In the genomic region with DNA sequence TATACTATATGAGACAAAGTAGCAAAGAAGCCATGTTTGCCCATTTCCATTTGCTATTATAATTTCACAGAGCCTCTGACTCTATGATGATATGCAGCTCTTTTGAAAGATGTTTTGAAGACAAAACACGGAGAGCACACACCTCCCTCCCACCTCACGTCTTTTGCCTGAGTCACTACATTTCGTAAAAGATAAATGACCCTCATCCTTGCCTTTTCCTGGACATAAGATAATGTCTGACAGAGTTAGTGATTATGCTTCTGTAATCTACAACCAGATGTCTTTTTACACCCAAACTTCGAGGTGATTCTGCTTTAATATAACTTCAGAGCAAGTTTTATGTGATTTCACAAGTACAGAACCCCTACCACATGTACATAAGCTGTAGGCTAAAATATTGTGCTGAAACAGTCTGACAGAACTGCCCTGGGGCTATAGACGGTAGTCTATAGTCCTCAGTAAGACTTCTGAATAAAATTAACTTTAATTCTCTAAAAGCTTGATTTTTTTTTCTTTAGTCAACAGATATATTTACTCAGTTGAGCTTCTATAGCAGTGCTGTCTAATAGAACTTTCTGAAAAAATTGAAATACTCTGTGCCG, we compare ENCODE assay signal across 22 cellular contexts.
A peak's percentile ranks its signal among the peaks of the same experiment; 100 is the strongest.
DNase-seq lines count a peak whose midpoint lies in the region; ATAC-seq and TF ChIP-seq lines count a peak whose summit lies in the region.
"Had no signal": no experiment of that assay in that cellular context is flagged by ENCODE, and none has a peak within 500 bp of the region (broad histone marks: within the 10 kb centered on the region; RNA-seq: fewer than 3 reads in every experiment).

No MANE protein-coding gene starts in this region.

- peaks cover 6% of the 10 kb centered on the region for H3K4me1 Mint-ChIP-seq in MCF 10A (ENCODE audit: insufficient read depth, unreplicated experiment)
- H3K4me1 Mint-ChIP-seq in activated T-helper 2 cell treated with anti-CD3 and anti-CD28 coated beads, Interferon-gamma antibody, Interleukin-2, Interleukin-4, amounts not matched to agents 10 μg/mL and 5 μg/mL and 100 μg/mL, durations not matched to agents 14 hours and 24 hours and 36 hours (ENCODE audit: low read depth) = peaks cover 22% of the 10 kb centered on the region

- H3K4me3 Mint-ChIP-seq in MCF 10A (ENCODE audit: unreplicated experiment) = no peak overlapping the region
- no peak overlapping the region for H3K4me3 Mint-ChIP-seq in activated T-helper 2 cell treated with anti-CD3 and anti-CD28 coated beads, Interferon-gamma antibody, Interleukin-2, Interleukin-4, amounts not matched to agents 10 μg/mL and 5 μg/mL and 100 μg/mL, durations not matched to agents 14 hours and 24 hours and 36 hours (ENCODE audit: low read depth)
- H3K4me3 Mint-ChIP-seq: activated CD4-positive, alpha-beta T cell treated with anti-CD3 and anti-CD28 coated beads, Interleukin-2, amount 10 ng/mL, durations not matched to agents 7 days and 5 days; activated naive CD4-positive, alpha-beta T cell treated with anti-CD3 and anti-CD28 coated beads, Interleukin-2, amount 50 U/mL, for 24 hours; CD4-positive, alpha-beta T cell; naive B cell; stimulated activated naive CD8-positive, alpha-beta T cell treated with anti-CD3 and anti-CD28 coated beads, Interleukin-15, Interleukin-2, amounts not matched to agents 100 ng/mL and 50 ng/mL, for 24 hours had no signal

- DNase-seq in MCF 10A (ENCODE audit: unreplicated experiment) (peak; percentile 55), breast epithelium (ENCODE audit: low spot score in 2 of 2) (no peak), uterus (peak in 1 of 2 donors; percentile 61), OCI-M1 (lab: John Stamatoyannopoulos, UW) (no peak), globus pallidus (ENCODE audit: low spot score) (no peak), NCI-H2081 treated with DMSO at 0.1 percent for 48 hours (lab: John Stamatoyannopoulos, UW) (no peak)
- DNase-seq in activated T-helper 2 cell treated with anti-CD3 and anti-CD28 coated beads, Interferon-gamma antibody, Interleukin-2, Interleukin-4, amounts not matched to agents 10 μg/mL and 5 μg/mL and 100 μg/mL, durations not matched to agents 14 hours and 24 hours and 36 hours (ENCODE audit: low spot score) = no peak
- DNase-seq: 8988T; activated CD4-positive, alpha-beta T cell treated with anti-CD3 and anti-CD28 coated beads, Interleukin-2, amount 10 ng/mL, durations not matched to agents 7 days and 5 days; activated T-cell treated with anti-CD3 and anti-CD28 coated beads for 4 hours; caudate nucleus; CD4-positive, alpha-beta T cell; DMS53; Kasumi-1; naive B cell; NCI-H1436; NCI-H446; T1000; upper lobe of right lung had no signal

- H3K9me3 ChIP-seq in breast epithelium = no peaks in the 10 kb centered on the region
- H3K9me3 ChIP-seq in gastroesophageal sphincter = no peaks in the 10 kb centered on the region
- H3K9me3 ChIP-seq in uterus = no peaks in the 10 kb centered on the region
- H3K9me3 ChIP-seq: upper lobe of right lung had no signal

- TF ChIP-seq POLR2A in breast epithelium (IDR thresholded peaks at IDR 0.05) = no peak
- TF ChIP-seq POLR2A in gastroesophageal sphincter (IDR thresholded peaks at IDR 0.05) = no peak
- no peak for TF ChIP-seq POLR2A in uterus (IDR thresholded peaks at IDR 0.05)

- no peak overlapping the region for H3K27ac Mint-ChIP-seq in MCF 10A (ENCODE audit: low read depth, unreplicated experiment)
- H3K27ac Mint-ChIP-seq in activated T-helper 2 cell treated with anti-CD3 and anti-CD28 coated beads, Interferon-gamma antibody, Interleukin-2, Interleukin-4, amounts not matched to agents 10 μg/mL and 5 μg/mL and 100 μg/mL, durations not matched to agents 14 hours and 24 hours and 36 hours = peak overlapping the region; percentile 7
- H3K27ac Mint-ChIP-seq: activated CD4-positive, alpha-beta T cell treated with anti-CD3 and anti-CD28 coated beads, Interleukin-2, amount 10 ng/mL, durations not matched to agents 7 days and 5 days; activated naive CD4-positive, alpha-beta T cell treated with anti-CD3 and anti-CD28 coated beads, Interleukin-2, amount 50 U/mL, for 24 hours; CD4-positive, alpha-beta T cell; naive B cell; stimulated activated naive CD8-positive, alpha-beta T cell treated with anti-CD3 and anti-CD28 coated beads, Interleukin-15, Interleukin-2, amounts not matched to agents 100 ng/mL and 50 ng/mL, for 24 hours had no signal

- no peak for TF ChIP-seq EP300 in gastroesophageal sphincter (IDR thresholded peaks at IDR 0.05)

- no peaks in the 10 kb centered on the region for H3K27me3 Mint-ChIP-seq in MCF 10A (ENCODE audit: insufficient read depth, unreplicated experiment)
- no peaks in the 10 kb centered on the region for H3K27me3 Mint-ChIP-seq in activated T-helper 2 cell treated with anti-CD3 and anti-CD28 coated beads, Interferon-gamma antibody, Interleukin-2, Interleukin-4, amounts not matched to agents 10 μg/mL and 5 μg/mL and 100 μg/mL, durations not matched to agents 14 hours and 24 hours and 36 hours (ENCODE audit: low read depth)
- H3K27me3 Mint-ChIP-seq: activated CD4-positive, alpha-beta T cell treated with anti-CD3 and anti-CD28 coated beads, Interleukin-2, amount 10 ng/mL, durations not matched to agents 7 days and 5 days; activated naive CD4-positive, alpha-beta T cell treated with anti-CD3 and anti-CD28 coated beads, Interleukin-2, amount 50 U/mL, for 24 hours; CD4-positive, alpha-beta T cell; naive B cell; stimulated activated naive CD8-positive, alpha-beta T cell treated with anti-CD3 and anti-CD28 coated beads, Interleukin-15, Interleukin-2, amounts not matched to agents 100 ng/mL and 50 ng/mL, for 24 hours had no signal

- H3K36me3 ChIP-seq in breast epithelium = no peaks in the 10 kb centered on the region
- H3K36me3 ChIP-seq in gastroesophageal sphincter = no peaks in the 10 kb centered on the region
- H3K36me3 ChIP-seq in uterus = no peaks in the 10 kb centered on the region
- H3K36me3 ChIP-seq: upper lobe of right lung had no signal

- H3K9me3 Mint-ChIP-seq in MCF 10A (ENCODE audit: unreplicated experiment) = no peaks in the 10 kb centered on the region
- no peaks in the 10 kb centered on the region for H3K9me3 Mint-ChIP-seq in activated T-helper 2 cell treated with anti-CD3 and anti-CD28 coated beads, Interferon-gamma antibody, Interleukin-2, Interleukin-4, amounts not matched to agents 10 μg/mL and 5 μg/mL and 100 μg/mL, durations not matched to agents 14 hours and 24 hours and 36 hours
- H3K9me3 Mint-ChIP-seq: activated naive CD4-positive, alpha-beta T cell treated with anti-CD3 and anti-CD28 coated beads, Interleukin-2, amount 50 U/mL, for 24 hours; CD4-positive, alpha-beta T cell; stimulated activated naive CD8-positive, alpha-beta T cell treated with anti-CD3 and anti-CD28 coated beads, Interleukin-15, Interleukin-2, amounts not matched to agents 100 ng/mL and 50 ng/mL, for 24 hours had no signal

- H3K27ac ChIP-seq in breast epithelium = no peak overlapping the region
- peak overlapping the region in 1 of 4 donors; percentile 31 for H3K27ac ChIP-seq in gastroesophageal sphincter
- peak overlapping the region; percentile 61 to 65 for H3K27ac ChIP-seq in uterus
- H3K27ac ChIP-seq: upper lobe of right lung had no signal

- POLR2A ChIA-PET in MCF 10A (lab: Yijun Ruan, JAX) = interaction anchor here (1.0 to 2.5 kb wide), 3 partner anchors 10 to 31 kb away, joined by 3 to 9 read pairs (median 7); no protein-coding TSS in a partner anchor

- H3K27me3 ChIP-seq in breast epithelium (no peaks in the 10 kb centered on the region), gastroesophageal sphincter (no peaks in the 10 kb centered on the region), uterus (no peaks in the 10 kb centered on the region)
- H3K27me3 ChIP-seq: upper lobe of right lung had no signal

- no TSS peak for BruUV-seq in MCF 10A (replicated peaks; lab: Mats Ljungman, UMichigan)

- intact Hi-C loops in MCF 10A (cut with micrococcal nuclease) = no loop called here
- intact Hi-C loops in breast epithelium (cut with DNase I; ENCODE audit: low total_unique reads) = no loop called here
- intact Hi-C loops in activated T-helper 2 cell treated with anti-CD3 and anti-CD28 coated beads, Interferon-gamma antibody, Interleukin-2, Interleukin-4, amounts not matched to agents 10 μg/mL and 5 μg/mL and 100 μg/mL, durations not matched to agents 14 hours and 24 hours and 36 hours (cut with micrococcal nuclease) = no loop called here
- intact Hi-C loops in uterus (cut with DNase I; ENCODE audit: low total_unique reads) = no loop called here

- 48 to 52% methylated on average over 5 to 6 of the region's 6 CpGs for WGBS in gastroesophageal sphincter (ENCODE audit: low coverage in 1 of 2), 2 donors

- TF ChIP-seq CTCF in MCF 10A (IDR thresholded peaks at IDR 0.05; ENCODE audit: unreplicated experiment) (no peak), breast epithelium (IDR thresholded peaks at IDR 0.05) (no peak), gastroesophageal sphincter (IDR thresholded peaks at IDR 0.05) (no peak), uterus (IDR thresholded peaks at IDR 0.05) (no peak)

- no peak overlapping the region for H3K4me3 ChIP-seq in breast epithelium
- H3K4me3 ChIP-seq in gastroesophageal sphincter = no peak overlapping the region
- no peak overlapping the region for H3K4me3 ChIP-seq in uterus
- H3K4me3 ChIP-seq: upper lobe of right lung had no signal

- H3K4me1 ChIP-seq in breast epithelium (no peaks in the 10 kb centered on the region), gastroesophageal sphincter (no peaks in the 10 kb centered on the region), uterus (peaks cover 6 to 9% of the 10 kb centered on the region in 2 donors)
- H3K4me1 ChIP-seq: upper lobe of right lung had no signal

- CTCF ChIA-PET in MCF 10A (lab: Yijun Ruan, JAX) = interaction anchor here (0.6 to 5.6 kb wide), 5 partner anchors 12 to 986 kb away, joined by 3 to 47 read pairs (median 4); no protein-coding TSS in a partner anchor

- H3K36me3 Mint-ChIP-seq in MCF 10A (ENCODE audit: insufficient read depth, unreplicated experiment) = no peaks in the 10 kb centered on the region
- H3K36me3 Mint-ChIP-seq in activated T-helper 2 cell treated with anti-CD3 and anti-CD28 coated beads, Interferon-gamma antibody, Interleukin-2, Interleukin-4, amounts not matched to agents 10 μg/mL and 5 μg/mL and 100 μg/mL, durations not matched to agents 14 hours and 24 hours and 36 hours (ENCODE audit: low read depth) = no peaks in the 10 kb centered on the region
- H3K36me3 Mint-ChIP-seq: activated naive CD4-positive, alpha-beta T cell treated with anti-CD3 and anti-CD28 coated beads, Interleukin-2, amount 50 U/mL, for 24 hours; naive B cell had no signal

- ATAC-seq in gastroesophageal sphincter = peak; percentile 69
- ATAC-seq: upper lobe of right lung had no signal

Comparison
In these comparisons a context has a peak if more than half of its experiments do, and no peak if none do; other contexts are left out.
1. H3K27ac ChIP-seq: peak in uterus (2 of 2); none in breast epithelium (0 of 2).